Comparison of ENCODE assay signal across 13 cellular contexts in genomic region chr5:14428302-14429081, GRCh38.
DNase-seq lines count a peak whose midpoint lies in the region; ATAC-seq, FAIRE-seq and TF ChIP-seq lines count a peak whose summit lies in the region.
"Had no signal": no experiment of that assay in that cellular context is flagged by ENCODE, and none has a peak within 500 bp of the region (broad histone marks: within the 10 kb centered on the region; RNA-seq: fewer than 3 reads in every experiment).

No MANE protein-coding gene starts in this region.

- H3K36me3 Mint-ChIP-seq in nephron progenitor cell (ENCODE audit: low read depth), result peaks cover 67% of the 10 kb centered on the region

- DNase-seq in DMS79 (lab: John Stamatoyannopoulos, UW) (peak; percentile 71), NCI-H2227 treated with DMSO at 0.1 percent for 48 hours (lab: John Stamatoyannopoulos, UW) (peak; percentile 88), endothelial cell of umbilical vein (ENCODE audit: low read depth, low spot score) (peak; percentile 78), nephron progenitor cell (no peak), HPDE6-E6E7 (ENCODE audit: extremely low spot score) (no peak), kidney glomerular epithelial cell (lab: John Stamatoyannopoulos, UW) (no peak)
- DNase-seq: activated CD8-positive, alpha-beta memory T cell treated with anti-CD3 and anti-CD28 coated beads, Interleukin-2, amount 50 U/mL, for 48 hours; NK-92 treated with Interleukin-12 subunit alpha and Interleukin-12 subunit beta, amount 100 ng/mL, for 24 hours; right lobe of liver; T-helper 2 cell had no signal

- dilution Hi-C loops in endothelial cell of umbilical vein (cut with MboI; ENCODE audit: extremely low pct_ligation_motif_present, low sequenced_read_pairs), result no loop called here

- peaks cover 4% of the 10 kb centered on the region for H3K27me3 Mint-ChIP-seq in nephron progenitor cell (ENCODE audit: low read depth, poor library complexity)
- H3K27me3 Mint-ChIP-seq: B cell had no signal

- H3K9me1 ChIP-seq in endothelial cell of umbilical vein (replicated peaks; ENCODE audit: control insufficient read depth, extremely low read depth, insufficient read depth, low read length), result no peaks in the 10 kb centered on the region

- H3K9me3 Mint-ChIP-seq in nephron progenitor cell, result peaks cover 4% of the 10 kb centered on the region

- no peak overlapping the region for H3K4me3 Mint-ChIP-seq in nephron progenitor cell
- H3K4me3 Mint-ChIP-seq: B cell had no signal

- peak; percentile 67 for FAIRE-seq in endothelial cell of umbilical vein (lab: Jason Lieb, UNC)

- peak overlapping the region; percentile 56 for H3K27ac ChIP-seq in endothelial cell of umbilical vein (ENCODE audit: insufficient read depth, low read depth, low read length)
- H3K27ac ChIP-seq: right lobe of liver had no signal

- CTCF ChIA-PET in endothelial cell of umbilical vein (lab: Charles Lee), result interaction anchor here (0.7 to 2.0 kb wide), 5 partner anchors 11 to 220 kb away, joined by 3 to 7 read pairs (median 3); no protein-coding TSS in a partner anchor

- no peaks in the 10 kb centered on the region for H3K9me3 ChIP-seq in endothelial cell of umbilical vein (replicated peaks; ENCODE audit: control insufficient read depth, insufficient read depth, low read length)
- H3K9me3 ChIP-seq: right lobe of liver had no signal

- peaks cover 79% of the 10 kb centered on the region for H3K4me1 Mint-ChIP-seq in nephron progenitor cell
- H3K4me1 Mint-ChIP-seq: B cell had no signal

- no peaks in the 10 kb centered on the region for H3K27me3 ChIP-seq in endothelial cell of umbilical vein (ENCODE audit: control insufficient read depth in 2 of 2, insufficient read depth in 2 of 2, low read length in 2 of 2)
- H3K27me3 ChIP-seq: right lobe of liver had no signal

- peaks cover 10% of the 10 kb centered on the region for H3K4me1 ChIP-seq in endothelial cell of umbilical vein (ENCODE audit: control insufficient read depth, extremely low read depth, insufficient read depth, low read length)
- H3K4me1 ChIP-seq: right lobe of liver had no signal

- POLR2A ChIA-PET in endothelial cell of umbilical vein (lab: Charles Lee), result no interaction called here

- H3K36me3 ChIP-seq in endothelial cell of umbilical vein (ENCODE audit: control insufficient read depth in 2 of 2, extremely low read depth in 1 of 2, insufficient read depth in 2 of 2, low read length in 2 of 2), result peaks cover 0 to 4% of the 10 kb centered on the region in 2 experiments

- TF ChIP-seq CTCF in endothelial cell of umbilical vein (IDR thresholded peaks at IDR 0.05; ENCODE audit: extremely low read depth in 1 of 2, insufficient read depth in 1 of 2, low read depth in 1 of 2, low read length in 2 of 2), result no peak
- no peak for TF ChIP-seq CTCF in nephron progenitor cell (IDR thresholded peaks at IDR 0.05)

- H3K9ac ChIP-seq in endothelial cell of umbilical vein (replicated peaks; ENCODE audit: extremely low read depth, insufficient read depth, low read length), result peak overlapping the region; percentile 24

- no peak overlapping the region for H3K4me2 ChIP-seq in endothelial cell of umbilical vein (ENCODE audit: insufficient read depth, low read length)

- intact Hi-C loops in endothelial cell of umbilical vein (cut with micrococcal nuclease), result no loop called here

- no TSS peak for BruUV-seq in endothelial cell of umbilical vein (replicated peaks; lab: Mats Ljungman, UMichigan)

- ATAC-seq in HG03457 (IDR thresholded peaks at IDR 0.05; ENCODE audit: unreplicated experiment), result no peak
- ATAC-seq in HG03135 (IDR thresholded peaks at IDR 0.05; ENCODE audit: unreplicated experiment), result no peak

- no peak overlapping the region for H3K4me3 ChIP-seq in endothelial cell of umbilical vein (replicated peaks in 1 of 3; ENCODE audit: insufficient read depth in 1 of 3, low read depth in 1 of 3, low read length in 3 of 3)
- H3K4me3 ChIP-seq: right lobe of liver had no signal

- no peak for TF ChIP-seq POLR2A in endothelial cell of umbilical vein (IDR thresholded peaks at IDR 0.05; ENCODE audit: low read depth, low read length)

- peak overlapping the region; percentile 93 for H3K27ac Mint-ChIP-seq in nephron progenitor cell
- H3K27ac Mint-ChIP-seq: B cell had no signal

- peaks cover 40% of the 10 kb centered on the region for H3K79me2 ChIP-seq in endothelial cell of umbilical vein (ENCODE audit: control insufficient read depth, insufficient read depth, low read length)

- H4K20me1 ChIP-seq in endothelial cell of umbilical vein (replicated peaks; ENCODE audit: control insufficient read depth, extremely low read depth, insufficient read depth, low read length), result no peaks in the 10 kb centered on the region

- no peak overlapping the region for H2AFZ ChIP-seq in endothelial cell of umbilical vein (ENCODE audit: low read depth, low read length)

TF ChIP-seq in endothelial cell of umbilical vein, 7 proteins besides CTCF, POLR2A, EP300 and RAD21:
- TF ChIP-seq JUN (IDR thresholded peaks at IDR 0.05; ENCODE audit: borderline replicate concordance, insufficient read depth, insufficient read length, low read depth) (peak; percentile 49), FOS (IDR thresholded peaks at IDR 0.05; ENCODE audit: borderline replicate concordance, insufficient read depth, low read length) (no peak)

Comparison
In these comparisons a context has a peak if more than half of its experiments do, and no peak if none do; other contexts are left out.
1. DNase-seq: peak in DMS79 (single experiment), NCI-H2227 treated with DMSO at 0.1 percent for 48 hours (single experiment) and endothelial cell of umbilical vein (single experiment); none in nephron progenitor cell (single experiment), HPDE6-E6E7 (single experiment) and kidney glomerular epithelial cell (single experiment).